ENCODE assay signal across 1 cellular context in genomic region chr4:7910721-7911015, GRCh38.
TF ChIP-seq lines count a peak whose summit lies in the region.

No MANE protein-coding gene starts in this region.

TF ChIP-seq in IMR-90, 13 proteins besides CTCF, POLR2A, EP300 and RAD21 (continued from another document):
- TF ChIP-seq CHD1 (IDR thresholded peaks at IDR 0.05; ENCODE audit: low read depth, low read length) = no peak
TF ChIP-seq in IMR-90: peak in this region for 0.
